In genomic region chr2:75053484-75054112, GRCh38 we compare ENCODE assay signal across 8 cellular contexts.
DNase-seq lines count a peak whose midpoint lies in the region; ATAC-seq and TF ChIP-seq lines count a peak whose summit lies in the region.

No MANE protein-coding gene starts in this region.

- H2AFZ ChIP-seq in smooth muscle cell (ENCODE audit: low read depth) = no peak overlapping the region

- TF ChIP-seq CTCF in smooth muscle cell (IDR thresholded peaks at IDR 0.05; ENCODE audit: borderline replicate concordance, insufficient read depth, poor library complexity, severe bottlenecking) = peak; percentile 64

- H3K79me2 ChIP-seq in smooth muscle cell (ENCODE audit: low read depth) = no peaks in the 10 kb centered on the region

- no peak overlapping the region for H3K9ac ChIP-seq in smooth muscle cell (ENCODE audit: low read depth)

- H3K36me3 ChIP-seq in smooth muscle cell (ENCODE audit: low read depth) = no peaks in the 10 kb centered on the region

- H3K4me1 ChIP-seq in smooth muscle cell (ENCODE audit: low read depth) = peaks cover 17% of the 10 kb centered on the region

- DNase-seq in NCI-H2196 (lab: John Stamatoyannopoulos, UW; ENCODE audit: unreplicated experiment) = peak; percentile 23
- no peak for DNase-seq in NCI-H2196 treated with DMSO at 0.1 percent for 48 hours (lab: John Stamatoyannopoulos, UW; ENCODE audit: unreplicated experiment)
- DNase-seq in OCI-M1 (lab: John Stamatoyannopoulos, UW) = peak; percentile 16
- DNase-seq in smooth muscle cell (lab: John Stamatoyannopoulos, UW; ENCODE audit: unreplicated experiment) = no peak
- DNase-seq in activated CD4-positive, alpha-beta T cell treated with anti-CD3 and anti-CD28 coated beads for 4 hours = no peak

- H3K9me3 ChIP-seq in smooth muscle cell (replicated peaks; ENCODE audit: low read depth) = no peaks in the 10 kb centered on the region

- H3K4me3 ChIP-seq in smooth muscle cell = no peak overlapping the region

- no peak overlapping the region for H3K27ac ChIP-seq in smooth muscle cell (ENCODE audit: low read depth)

- H3K27me3 ChIP-seq in smooth muscle cell (ENCODE audit: low read depth) = no peaks in the 10 kb centered on the region

- H4K20me1 ChIP-seq in smooth muscle cell (ENCODE audit: low read depth) = no peaks in the 10 kb centered on the region

- 38% methylated on average over 7 of the region's 7 CpGs for WGBS in smooth muscle cell (ENCODE audit: low lambda C conversion rate)

- H3F3A ChIP-seq in smooth muscle cell (ENCODE audit: low read depth) = no peaks in the 10 kb centered on the region

- peak; percentile 64 for ATAC-seq in GM19467 (IDR thresholded peaks at IDR 0.05; ENCODE audit: unreplicated experiment)
- peak; percentile 62 for ATAC-seq in HG03442 (IDR thresholded peaks at IDR 0.05; ENCODE audit: unreplicated experiment)
- peak; percentile 69 for ATAC-seq in esophagus mucosa

- H3K4me2 ChIP-seq in smooth muscle cell = no peak overlapping the region

Comparison
In these comparisons a context has a peak if more than half of its experiments do, and no peak if none do; other contexts are left out.
1. DNase-seq: peak in NCI-H2196 (single experiment) and OCI-M1 (single experiment); none in NCI-H2196 treated with DMSO at 0.1 percent for 48 hours (single experiment), smooth muscle cell (single experiment) and activated CD4-positive, alpha-beta T cell treated with anti-CD3 and anti-CD28 coated beads for 4 hours (0 of 2).
2. Peak in every context shown above with its lines, with median percentiles within 50 percentile points of each other: ATAC-seq.